In the genomic region with DNA sequence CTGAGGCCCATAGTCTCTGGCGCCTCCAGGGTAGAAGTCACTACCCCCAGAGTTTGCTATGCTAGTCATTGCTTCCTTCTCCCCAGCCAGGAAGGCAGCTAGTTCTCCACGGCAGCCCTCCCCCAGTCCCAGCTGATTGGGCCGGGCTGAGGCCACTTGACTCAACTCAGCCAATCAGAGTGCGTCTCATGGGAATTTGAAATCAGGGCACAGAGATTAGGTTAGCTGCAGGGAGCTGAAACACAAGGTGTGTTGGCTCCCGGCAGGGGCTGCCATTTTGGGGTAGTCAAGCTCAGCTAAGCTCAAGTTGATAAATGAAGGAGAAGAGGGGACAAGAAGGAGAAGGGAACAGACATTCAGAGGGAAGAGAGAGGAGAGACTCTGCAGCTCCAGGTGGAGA, we compare ENCODE assay signal across 9 cellular contexts. TPM values are rescaled to one million over a fixed set of nuclear protein-coding genes. Genes with fewer than 3 reads are reported as not detected.
A peak's percentile ranks its signal among the peaks of the same experiment; 100 is the strongest.
DNase-seq lines count a peak whose midpoint lies in the region; ATAC-seq and TF ChIP-seq lines count a peak whose summit lies in the region.
"Had no signal": no experiment of that assay in that cellular context is flagged by ENCODE, and none has a peak within 500 bp of the region (broad histone marks: within the 10 kb centered on the region; RNA-seq: fewer than 3 reads in every experiment).

No MANE protein-coding gene starts in this region.

- no peak for TF ChIP-seq POLR2A in tibial nerve (IDR thresholded peaks at IDR 0.05)

- TF ChIP-seq CTCF in tibial nerve (IDR thresholded peaks at IDR 0.05), result no peak

- peaks cover 0 to 4% of the 10 kb centered on the region in 2 donors for H3K27me3 ChIP-seq in tibial nerve

- no peak overlapping the region for H3K4me3 ChIP-seq in tibial nerve

- 74 to 77% methylated on average over 5 of the region's 5 CpGs for WGBS in tibial nerve, 2 donors

- ATAC-seq in GM18867 (IDR thresholded peaks at IDR 0.05; ENCODE audit: unreplicated experiment) (no peak), GM21717 (IDR thresholded peaks at IDR 0.05; ENCODE audit: unreplicated experiment) (no peak)
- ATAC-seq: stimulated activated memory B cell treated with anti-CD40 and anti-IgM and Interleukin-4, amounts not matched to agents 10 μg/mL and 1 μg/mL and 100 μg/mL, for 72 hours had no signal

- TF ChIP-seq EP300 in Ishikawa (IDR thresholded peaks at IDR 0.05; ENCODE audit: borderline replicate concordance) (no peak), tibial nerve (IDR thresholded peaks at IDR 0.05) (no peak)

- DNase-seq in Ammon's horn (ENCODE audit: low spot score) (peak; percentile 73), SHP77 treated with DMSO at 0.1 percent for 48 hours (lab: John Stamatoyannopoulos, UW) (peak; percentile 85), hepatic stellate cell (ENCODE audit: low spot score) (peak; percentile 80), tibial nerve (ENCODE audit: low spot score in 2 of 2) (no peak), epidermal melanocyte (ENCODE audit: insufficient read length, low spot score) (no peak)

- no peaks in the 10 kb centered on the region for H3K9me3 ChIP-seq in tibial nerve

- H3K36me3 ChIP-seq in tibial nerve, result no peaks in the 10 kb centered on the region

- no peak for TF ChIP-seq RAD21 in Ishikawa (IDR thresholded peaks at IDR 0.05; ENCODE audit: low read depth)

- peaks cover 0 to 3% (median 0%) of the 10 kb centered on the region in 4 donors for H3K4me1 ChIP-seq in tibial nerve

- no peak overlapping the region for H3K27ac ChIP-seq in tibial nerve

TF ChIP-seq in Ishikawa, 13 proteins besides CTCF, POLR2A, EP300 and RAD21:
- TF ChIP-seq CREB1 (IDR thresholded peaks at IDR 0.05; ENCODE audit: low read depth), result no peak
- TF ChIP-seq, protein P1, sequence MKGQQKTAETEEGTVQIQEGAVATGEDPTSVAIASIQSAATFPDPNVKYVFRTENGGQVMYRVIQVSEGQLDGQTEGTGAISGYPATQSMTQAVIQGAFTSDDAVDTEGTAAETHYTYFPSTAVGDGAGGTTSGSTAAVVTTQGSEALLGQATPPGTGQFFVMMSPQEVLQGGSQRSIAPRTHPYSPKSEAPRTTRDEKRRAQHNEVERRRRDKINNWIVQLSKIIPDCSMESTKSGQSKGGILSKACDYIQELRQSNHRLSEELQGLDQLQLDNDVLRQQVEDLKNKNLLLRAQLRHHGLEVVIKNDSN (IDR thresholded peaks at IDR 0.05), result peak; percentile 90
TF ChIP-seq in Ishikawa: peak in this region for 1.

RNA-seq across cellular contexts. Expression of a gene that starts 32.8 kb away (rescaled TPM):
- 1 to 10 TPM in 2 of 4 donors, under 1 TPM in 2; 0.42 to 2.4 (median 1.3) TPM for total RNA-seq in tibial nerve

Comparison
In these comparisons a context has a peak if more than half of its experiments do, and no peak if none do; other contexts are left out.
1. DNase-seq: peak in Ammon's horn (single experiment), SHP77 treated with DMSO at 0.1 percent for 48 hours (single experiment) and hepatic stellate cell (single experiment); none in tibial nerve (0 of 2) and epidermal melanocyte (single experiment).